1 cellular context compared by ENCODE assay signal in the genomic region with DNA sequence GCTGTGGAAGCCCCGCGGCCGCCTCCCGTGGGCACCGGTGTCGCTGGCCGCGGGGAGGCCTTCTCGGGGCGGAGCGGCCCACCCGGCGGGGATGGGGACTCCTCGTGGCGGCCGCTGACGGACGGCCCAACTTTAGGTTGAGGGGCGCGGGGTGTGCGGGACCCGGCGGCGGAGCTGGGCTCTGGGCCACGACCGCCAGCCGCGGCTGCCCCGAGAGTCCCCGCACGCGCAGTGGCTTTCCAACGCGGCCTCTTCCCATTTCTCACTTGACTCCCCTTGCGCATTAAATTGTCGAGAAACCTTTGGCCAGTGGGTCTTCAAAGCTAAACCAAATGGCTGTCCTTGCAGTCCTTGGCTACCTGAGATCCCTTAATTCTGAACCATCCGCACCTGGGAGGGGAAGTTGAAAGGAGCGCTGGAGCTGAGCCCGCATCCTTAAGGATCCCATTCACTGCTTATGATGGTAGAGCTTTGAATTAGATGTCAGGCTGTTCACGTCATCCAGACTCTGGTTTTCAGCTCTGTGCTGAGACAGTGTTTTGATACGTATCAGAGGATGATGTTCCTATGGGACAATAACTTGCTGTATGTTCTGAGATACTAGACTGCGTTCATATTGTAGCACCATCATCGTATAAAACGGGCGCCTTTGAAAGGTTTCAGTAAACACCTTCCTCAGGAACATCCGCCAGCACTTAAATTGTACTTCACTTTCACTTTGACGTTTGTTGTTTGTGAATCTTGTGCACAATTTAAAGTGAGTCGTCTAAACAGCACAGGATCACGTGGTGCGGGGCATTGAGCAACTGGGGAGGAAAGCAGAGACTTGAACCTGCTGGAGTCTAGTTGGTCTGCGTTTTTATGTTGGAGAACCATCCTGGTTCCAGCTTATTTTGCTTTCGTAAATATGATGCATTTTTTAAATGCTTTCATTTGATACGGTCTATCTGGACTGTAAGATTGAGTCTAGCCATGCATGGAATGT.
TF ChIP-seq lines count a peak whose summit lies in the region.

No MANE protein-coding gene starts in this region.

TF ChIP-seq in K562, 482 proteins besides CTCF, POLR2A, EP300 and RAD21 (continued from another document):
- TF ChIP-seq, protein P1, sequence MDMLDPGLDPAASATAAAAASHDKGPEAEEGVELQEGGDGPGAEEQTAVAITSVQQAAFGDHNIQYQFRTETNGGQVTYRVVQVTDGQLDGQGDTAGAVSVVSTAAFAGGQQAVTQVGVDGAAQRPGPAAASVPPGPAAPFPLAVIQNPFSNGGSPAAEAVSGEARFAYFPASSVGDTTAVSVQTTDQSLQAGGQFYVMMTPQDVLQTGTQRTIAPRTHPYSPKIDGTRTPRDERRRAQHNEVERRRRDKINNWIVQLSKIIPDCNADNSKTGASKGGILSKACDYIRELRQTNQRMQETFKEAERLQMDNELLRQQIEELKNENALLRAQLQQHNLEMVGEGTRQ (CRISPR knock-in tag; IDR thresholded peaks at IDR 0.05): peak; percentile 68
- TF ChIP-seq ZNF311 (CRISPR knock-in tag; IDR thresholded peaks at IDR 0.05): no peak
- TF ChIP-seq TFE3 (CRISPR knock-in tag; IDR thresholded peaks at IDR 0.05): peak; percentile 47; the same call in 1 of the 2 replicates
- TF ChIP-seq CEBPB (tag; IDR thresholded peaks at IDR 0.05): 0 out of 2 replicates have a peak, but pooled peaks have one; percentile 17
